In the genomic region with DNA sequence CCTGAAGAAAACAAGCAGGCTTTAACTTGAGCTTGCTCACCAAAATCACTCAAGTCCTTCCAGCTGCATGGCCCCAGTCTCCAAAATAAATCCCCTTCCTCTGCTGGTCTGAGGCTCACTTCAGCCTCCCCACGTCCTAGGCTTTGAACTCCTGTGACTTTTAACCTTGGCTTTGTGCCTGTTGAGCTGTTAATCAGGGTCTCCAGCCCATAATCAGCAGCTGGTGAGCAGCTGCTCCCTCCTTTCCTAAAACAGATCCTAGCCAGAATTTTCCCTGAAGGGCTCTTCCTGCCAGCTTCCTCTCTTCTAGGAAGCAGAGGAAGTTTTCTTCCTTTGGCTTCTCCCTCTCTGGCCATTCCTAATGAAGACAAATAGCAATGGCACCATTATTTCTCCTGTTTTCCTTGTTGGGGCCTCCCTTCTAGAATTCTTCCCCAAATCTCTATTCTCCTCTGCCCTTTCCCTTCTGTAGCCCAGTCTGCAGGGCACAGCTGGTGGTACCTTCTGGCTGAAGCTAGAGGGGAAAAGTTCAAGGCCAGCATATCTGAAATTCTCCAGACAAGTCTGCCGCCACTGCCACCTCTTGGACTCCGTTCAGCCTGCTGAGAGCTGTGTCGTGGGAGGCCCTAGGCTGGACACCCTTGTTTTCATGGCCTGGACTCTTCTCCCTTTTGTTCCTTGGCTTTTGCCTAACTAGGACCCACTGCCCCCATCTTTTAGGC, we compare ENCODE assay signal across 1 cellular context.
TF ChIP-seq lines count a peak whose summit lies in the region.

No MANE protein-coding gene starts in this region.

TF ChIP-seq in IMR-90, 13 proteins besides CTCF, POLR2A, EP300 and RAD21 (continued from another document):
- TF ChIP-seq, protein P1, sequence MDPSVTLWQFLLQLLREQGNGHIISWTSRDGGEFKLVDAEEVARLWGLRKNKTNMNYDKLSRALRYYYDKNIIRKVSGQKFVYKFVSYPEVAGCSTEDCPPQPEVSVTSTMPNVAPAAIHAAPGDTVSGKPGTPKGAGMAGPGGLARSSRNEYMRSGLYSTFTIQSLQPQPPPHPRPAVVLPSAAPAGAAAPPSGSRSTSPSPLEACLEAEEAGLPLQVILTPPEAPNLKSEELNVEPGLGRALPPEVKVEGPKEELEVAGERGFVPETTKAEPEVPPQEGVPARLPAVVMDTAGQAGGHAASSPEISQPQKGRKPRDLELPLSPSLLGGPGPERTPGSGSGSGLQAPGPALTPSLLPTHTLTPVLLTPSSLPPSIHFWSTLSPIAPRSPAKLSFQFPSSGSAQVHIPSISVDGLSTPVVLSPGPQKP (IDR thresholded peaks at IDR 0.05; ENCODE audit: borderline replicate concordance, low read depth, low read length), result no peak
- TF ChIP-seq, protein P2, sequence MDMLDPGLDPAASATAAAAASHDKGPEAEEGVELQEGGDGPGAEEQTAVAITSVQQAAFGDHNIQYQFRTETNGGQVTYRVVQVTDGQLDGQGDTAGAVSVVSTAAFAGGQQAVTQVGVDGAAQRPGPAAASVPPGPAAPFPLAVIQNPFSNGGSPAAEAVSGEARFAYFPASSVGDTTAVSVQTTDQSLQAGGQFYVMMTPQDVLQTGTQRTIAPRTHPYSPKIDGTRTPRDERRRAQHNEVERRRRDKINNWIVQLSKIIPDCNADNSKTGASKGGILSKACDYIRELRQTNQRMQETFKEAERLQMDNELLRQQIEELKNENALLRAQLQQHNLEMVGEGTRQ (IDR thresholded peaks at IDR 0.05; ENCODE audit: low read depth, low read length), result no peak
- no peak for TF ChIP-seq RCOR1 (IDR thresholded peaks at IDR 0.05; ENCODE audit: insufficient replicate concordance, low read length)
- TF ChIP-seq BHLHE40 (IDR thresholded peaks at IDR 0.05; ENCODE audit: low read depth, low read length), result no peak
- no peak for TF ChIP-seq MAZ (IDR thresholded peaks at IDR 0.05; ENCODE audit: borderline replicate concordance, low read depth, low read length)
